ENCODE assay signal across 1 cellular context in genomic region chr5:1048162-1048721, GRCh38.
TF ChIP-seq lines count a peak whose summit lies in the region.

No MANE protein-coding gene starts in this region.

TF ChIP-seq in GM12878, 131 proteins besides CTCF, POLR2A, EP300 and RAD21 (continued from another document):
- no peak for TF ChIP-seq PKNOX1 (IDR thresholded peaks at IDR 0.05)
